ENCODE assay signal across 8 cellular contexts in the genomic region with DNA sequence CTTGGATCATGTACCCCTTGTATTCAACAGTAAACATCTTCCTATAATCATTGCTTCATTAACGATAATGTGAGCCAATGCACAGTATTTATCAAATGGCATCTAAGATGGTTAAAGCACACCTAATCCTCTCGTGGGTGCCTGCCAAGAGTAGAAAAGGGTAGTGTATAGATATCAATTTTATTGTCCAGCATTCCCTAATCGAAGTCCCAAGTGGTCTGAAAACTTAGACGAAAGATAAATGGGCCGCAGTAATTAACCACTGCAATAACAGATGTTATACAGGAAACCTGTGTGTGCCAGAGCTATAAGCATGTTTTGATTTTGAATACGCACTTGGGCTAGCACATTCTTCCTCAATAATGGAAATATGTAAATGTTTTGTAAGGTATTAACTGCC. TPM values are rescaled to one million over a fixed set of nuclear protein-coding genes. Genes with fewer than 3 reads are reported as not detected.
DNase-seq lines count a peak whose midpoint lies in the region; ATAC-seq, FAIRE-seq and TF ChIP-seq lines count a peak whose summit lies in the region.

No MANE protein-coding gene starts in this region.

- in situ Hi-C loops in HepG2 (cut with HindIII; ENCODE audit: extremely low pct_ligation_motif_present, low pct_unique_long_range_greater_than_20kb), result loop anchor here (10.0 kb wide), 1 partner anchor 123 kb away; no protein-coding TSS in a partner anchor

- H3K79me2 ChIP-seq in HepG2 (ENCODE audit: insufficient read depth, low read length), result peaks cover 55% of the 10 kb centered on the region

- TF ChIP-seq CTCF in HepG2 (CRISPR knock-in tag; IDR thresholded peaks at IDR 0.05), result no peak

- peaks cover 26% of the 10 kb centered on the region for H4K20me1 ChIP-seq in HepG2 (ENCODE audit: insufficient read depth, low read length)

- H3K9me3 ChIP-seq in adipocyte (ENCODE audit: control insufficient read depth, low read length), result no peaks in the 10 kb centered on the region
- H3K9me3 ChIP-seq in HepG2 (ENCODE audit: low read length), result no peaks in the 10 kb centered on the region
- no peaks in the 10 kb centered on the region for H3K9me3 ChIP-seq in stomach smooth muscle (ENCODE audit: control insufficient read depth in 2 of 2, low read length in 2 of 2)

- H3K4me3 ChIP-seq in adipocyte (ENCODE audit: low read length), result peak overlapping the region; percentile 97
- peak overlapping the region; percentile 54 to 95 (median 82) for H3K4me3 ChIP-seq in HepG2 (replicated peaks in 1 of 3; ENCODE audit: insufficient read depth in 1 of 3, low read depth in 2 of 3, low read length in 3 of 3)
- peak overlapping the region; percentile 35 to 83 for H3K4me3 ChIP-seq in stomach smooth muscle (ENCODE audit: low read length in 2 of 2)

- no peak overlapping the region for H2AFZ ChIP-seq in HepG2 (ENCODE audit: low read length)

- WGBS in HepG2 (ENCODE audit: low lambda C conversion rate), result 31% methylated on average over 6 of the region's 6 CpGs

- DNase-seq in NCI-H1092 treated with DMSO at 0.1 percent for 48 hours (lab: John Stamatoyannopoulos, UW) (peak; percentile 52), NCI-H1092 (lab: John Stamatoyannopoulos, UW) (no peak), adipocyte (ENCODE audit: low read depth) (peak; percentile 60), HepG2 (ENCODE audit: low spot score) (no peak), NCI-H2029 (lab: John Stamatoyannopoulos, UW) (no peak), amygdala (lab: John Stamatoyannopoulos, UW) (no peak)
- no peak for DNase-seq in stimulated activated CD4-positive, alpha-beta T cell treated with anti-CD3 and anti-CD28 coated beads, Interleukin-2, amount 100 ng/mL, for 48 hours

- H3K4me1 ChIP-seq in adipocyte (ENCODE audit: control insufficient read depth, insufficient read depth, low read length) (peaks cover 23% of the 10 kb centered on the region), HepG2 (ENCODE audit: insufficient read depth, low read length) (peaks cover 44% of the 10 kb centered on the region), stomach smooth muscle (ENCODE audit: control insufficient read depth, insufficient read depth, low read length) (peaks cover 18% of the 10 kb centered on the region)

- H3K9ac ChIP-seq in adipocyte (ENCODE audit: low read length) (peak overlapping the region; percentile 96), HepG2 (ENCODE audit: insufficient read depth, low read depth, low read length) (peak overlapping the region; percentile 63), stomach smooth muscle (ENCODE audit: low read length in 2 of 2) (peak overlapping the region; percentile 47 to 62)

- no peak for FAIRE-seq in HepG2 (lab: Jason Lieb, UNC)

- H3K4me2 ChIP-seq in HepG2 (ENCODE audit: low read depth, low read length), result peak overlapping the region; percentile 97

- H3K27ac ChIP-seq in HepG2 (ENCODE audit: extremely low read length, insufficient read depth, low read length) (peak overlapping the region; percentile 92), stomach smooth muscle (ENCODE audit: low read length) (peak overlapping the region; percentile 89)

- intact Hi-C loops in HepG2 (cut with micrococcal nuclease; ENCODE audit: unreplicated experiment), result loop anchor here (10.0 kb wide), 1 partner anchor 213 kb away; the partner anchor contains the start of gene RAP2A

- POLR2A ChIA-PET in HepG2 (lab: Yijun Ruan, JAX), result interaction anchor here (0.9 to 4.0 kb wide), 16 partner anchors 9 to 212 kb away, joined by 3 to 28 read pairs (median 8); no protein-coding TSS in a partner anchor

- no peaks in the 10 kb centered on the region for H3K27me3 ChIP-seq in adipocyte (replicated peaks; ENCODE audit: control insufficient read depth, insufficient read depth, low read length)
- no peaks in the 10 kb centered on the region; a peak in 1 of 5 replicates for H3K27me3 ChIP-seq in HepG2 (ENCODE audit: control insufficient read depth in 1 of 2, insufficient read depth in 2 of 2, low read length in 2 of 2)
- no peaks in the 10 kb centered on the region for H3K27me3 ChIP-seq in stomach smooth muscle (ENCODE audit: control insufficient read depth in 1 of 2, insufficient read depth in 2 of 2, low read length in 2 of 2)

- no peak for TF ChIP-seq RAD21 in HepG2 (CRISPR knock-in tag; IDR thresholded peaks at IDR 0.05)

- TSS peak; percentile 88 for BruUV-seq in HepG2 (replicated peaks; lab: Mats Ljungman, UMichigan)

- ATAC-seq in HepG2, result no peak

- TF ChIP-seq POLR2A in HepG2 (IDR thresholded peaks at IDR 0.05; ENCODE audit: insufficient read depth in 1 of 2, low read depth in 2 of 2, low read length in 2 of 2), result no peak

- no peak for TF ChIP-seq EP300 in HepG2 (IDR thresholded peaks at IDR 0.05; ENCODE audit: low read depth in 2 of 2, low read length in 2 of 2)
- TF ChIP-seq EP300 in HepG2 (CRISPR knock-in tag; IDR thresholded peaks at IDR 0.05; ENCODE audit: borderline replicate concordance), result no peak

- H3K36me3 ChIP-seq in adipocyte (ENCODE audit: control insufficient read depth, insufficient read depth, low read length, severe bottlenecking) (no peaks in the 10 kb centered on the region), HepG2 (replicated peaks in 1 of 2; ENCODE audit: control insufficient read depth in 1 of 2, insufficient read depth in 2 of 2, low read length in 2 of 2) (no peaks in the 10 kb centered on the region), stomach smooth muscle (ENCODE audit: control insufficient read depth in 2 of 2, insufficient read depth in 2 of 2, low read length in 2 of 2) (no peaks in the 10 kb centered on the region)

- CTCF ChIA-PET in HepG2 (lab: Yijun Ruan, JAX; ENCODE audit: low intra/inter-chr PET ratio, low total read pairs), result no interaction called here

TF ChIP-seq in HepG2, 621 proteins besides CTCF, POLR2A, EP300 and RAD21:
- TF ChIP-seq ZNF674 (CRISPR knock-in tag; IDR thresholded peaks at IDR 0.05; ENCODE audit: low read depth) (no peak), LBX2 (CRISPR knock-in tag; IDR thresholded peaks at IDR 0.05; ENCODE audit: borderline replicate concordance) (no peak), FOXK1 (CRISPR knock-in tag; IDR thresholded peaks at IDR 0.05; ENCODE audit: borderline replicate concordance, low read depth) (no peak), ARID2 (CRISPR knock-in tag; IDR thresholded peaks at IDR 0.05; ENCODE audit: borderline replicate concordance) (no peak), TFE3 (CRISPR knock-in tag; IDR thresholded peaks at IDR 0.05) (no peak)
- TF ChIP-seq, protein P1, sequence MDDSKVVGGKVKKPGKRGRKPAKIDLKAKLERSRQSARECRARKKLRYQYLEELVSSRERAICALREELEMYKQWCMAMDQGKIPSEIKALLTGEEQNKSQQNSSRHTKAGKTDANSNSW (CRISPR knock-in tag; IDR thresholded peaks at IDR 0.05; ENCODE audit: borderline replicate concordance), result no peak

RNA-seq across cellular contexts. Expression of gene MBNL2, which starts 0.6 kb away (rescaled TPM):
- 30.8 and 48.1 TPM in 2 replicates for total RNA-seq in HepG2 (2016; rRNA removed; fragmentation: Illumina TruSeq; extraction: Trizol)
- total RNA-seq in HepG2 (2016; cell fraction: cytosol; rRNA removed; fragmentation: Illumina TruSeq; extraction: Trizol; ENCODE audit: low read depth), result 4.0 and 5.0 TPM in 2 replicates
- total RNA-seq in HepG2 (2016; cell fraction: insoluble cytoplasmic fraction; rRNA removed; fragmentation: Illumina TruSeq; extraction: Trizol), result 27.9 and 48.3 TPM in 2 replicates
- 15.6 and 16.3 TPM in 2 replicates for total RNA-seq in HepG2 (2016; cell fraction: membrane; rRNA removed; fragmentation: Illumina TruSeq; extraction: Trizol)
- 50.3 and 53.0 TPM in 2 replicates for total RNA-seq in HepG2 (2016; cell fraction: nucleus; rRNA removed; fragmentation: Illumina TruSeq; extraction: Trizol)
- 59.0 and 62.9 TPM in 2 replicates for polyA plus RNA-seq in HepG2 (2011; rRNA removed)
- polyA plus RNA-seq in HepG2 (2011; cell fraction: cytosol; rRNA removed), result 44.6 and 63.1 TPM in 2 replicates
- 78.5 and 95.6 TPM in 2 replicates for polyA plus RNA-seq in HepG2 (2011; cell fraction: nucleus; rRNA removed)
- polyA plus RNA-seq in HepG2 (2012), result 49.8 and 59.5 TPM in 2 replicates
- polyA plus RNA-seq in HepG2 (2016; cell fraction: cytosol; fragmentation: Illumina TruSeq; extraction: Trizol; ENCODE audit: low read depth), result 0.49 and 0.73 TPM in 2 replicates
- 27.4 and 31.9 TPM in 2 replicates for polyA plus RNA-seq in HepG2 (2016; cell fraction: insoluble cytoplasmic fraction; fragmentation: Illumina TruSeq; extraction: Trizol; ENCODE audit: low read depth)
- polyA plus RNA-seq in HepG2 (2016; cell fraction: membrane; fragmentation: Illumina TruSeq; extraction: Trizol; ENCODE audit: low read depth), result 4.4 and 4.9 TPM in 2 replicates
- 32.1 and 37.5 TPM in 2 replicates for polyA plus RNA-seq in HepG2 (2016; cell fraction: nucleus; fragmentation: Illumina TruSeq; extraction: Trizol; ENCODE audit: insufficient read depth, low read depth)
- 48.4 and 211 TPM in 2 replicates for polyA minus RNA-seq in HepG2 (2011; rRNA and poly(A)+ RNA removed; ENCODE audit: low replicate concordance)
- 125 and 134 TPM in 2 replicates for polyA minus RNA-seq in HepG2 (2011; cell fraction: cytosol; rRNA and poly(A)+ RNA removed)
- polyA minus RNA-seq in HepG2 (2011; cell fraction: nucleus; rRNA and poly(A)+ RNA removed), result 274 and 278 TPM in 2 replicates

Comparison
In these comparisons a context has a peak if more than half of its experiments do, and no peak if none do; other contexts are left out.
1. DNase-seq: peak in NCI-H1092 treated with DMSO at 0.1 percent for 48 hours (single experiment) and adipocyte (single experiment); none in NCI-H1092 (single experiment), HepG2 (single experiment), NCI-H2029 (single experiment), stimulated activated CD4-positive, alpha-beta T cell treated with anti-CD3 and anti-CD28 coated beads, Interleukin-2, amount 100 ng/mL, for 48 hours (0 of 2) and amygdala (0 of 56).
2. Peak in every context shown above with its lines, with median percentiles within 50 percentile points of each other: H3K4me3 ChIP-seq and H3K9ac ChIP-seq.